13 cellular contexts compared by ENCODE assay signal in genomic region chr6:56528412-56528841, GRCh38.
DNase-seq lines count a peak whose midpoint lies in the region; ATAC-seq and TF ChIP-seq lines count a peak whose summit lies in the region.
"Had no signal": no experiment of that assay in that cellular context is flagged by ENCODE, and none has a peak within 500 bp of the region (broad histone marks: within the 10 kb centered on the region; RNA-seq: fewer than 3 reads in every experiment).

No MANE protein-coding gene starts in this region.

- no peak for ATAC-seq in HG02884 (IDR thresholded peaks at IDR 0.05; ENCODE audit: unreplicated experiment)
- ATAC-seq: activated CD8-positive, alpha-beta memory T cell treated with anti-CD3 and anti-CD28 coated beads, Interleukin-2, amount 10 ng/mL, durations not matched to agents 7 days and 5 days; activated naive CD8-positive, alpha-beta T cell treated with anti-CD3 and anti-CD28 coated beads, Interleukin-2, amount 50 U/mL, for 24 hours; T-helper 17 cell had no signal

- peaks cover 61% of the 10 kb centered on the region for H3K4me1 Mint-ChIP-seq in nephron
- H3K4me1 Mint-ChIP-seq: activated CD8-positive, alpha-beta memory T cell treated with anti-CD3 and anti-CD28 coated beads, Interleukin-2, amount 10 ng/mL, durations not matched to agents 7 days and 5 days; activated naive CD8-positive, alpha-beta T cell treated with anti-CD3 and anti-CD28 coated beads, Interleukin-2, amount 50 U/mL, for 24 hours had no signal

- peak overlapping the region in 2 of 3 experiments; percentile 22 to 95 for H3K27ac Mint-ChIP-seq in nephron
- H3K27ac Mint-ChIP-seq: activated CD8-positive, alpha-beta memory T cell treated with anti-CD3 and anti-CD28 coated beads, Interleukin-2, amount 10 ng/mL, durations not matched to agents 7 days and 5 days; activated naive CD8-positive, alpha-beta T cell treated with anti-CD3 and anti-CD28 coated beads, Interleukin-2, amount 50 U/mL, for 24 hours; T-helper 17 cell had no signal

- no peaks in the 10 kb centered on the region for H3K27me3 Mint-ChIP-seq in nephron (ENCODE audit: low read depth)
- H3K27me3 Mint-ChIP-seq: activated CD8-positive, alpha-beta memory T cell treated with anti-CD3 and anti-CD28 coated beads, Interleukin-2, amount 10 ng/mL, durations not matched to agents 7 days and 5 days; activated naive CD8-positive, alpha-beta T cell treated with anti-CD3 and anti-CD28 coated beads, Interleukin-2, amount 50 U/mL, for 24 hours; T-helper 17 cell had no signal

- no peak overlapping the region for H3K4me3 Mint-ChIP-seq in nephron
- H3K4me3 Mint-ChIP-seq: activated CD8-positive, alpha-beta memory T cell treated with anti-CD3 and anti-CD28 coated beads, Interleukin-2, amount 10 ng/mL, durations not matched to agents 7 days and 5 days; activated naive CD8-positive, alpha-beta T cell treated with anti-CD3 and anti-CD28 coated beads, Interleukin-2, amount 50 U/mL, for 24 hours; T-helper 17 cell had no signal

- TF ChIP-seq CTCF in nephron (IDR thresholded peaks at IDR 0.05; ENCODE audit: unreplicated experiment in 3 of 3): no peak

- DNase-seq in AG08395 (ENCODE audit: low spot score) (peak; percentile 79), LHCN-M2 (ENCODE audit: low read depth) (peak; percentile 91), dermis blood vessel endothelial cell (peak; percentile 70), T-helper 1 cell (no peak), SKM-1 treated with dmso at 0.1 percent for 144 hours (lab: John Stamatoyannopoulos, UW; ENCODE audit: unreplicated experiment) (no peak), SIG-M5 treated with dmso at 0.1 percent for 504 hours (lab: John Stamatoyannopoulos, UW; ENCODE audit: unreplicated experiment) (no peak)
- DNase-seq: activated CD8-positive, alpha-beta memory T cell treated with anti-CD3 and anti-CD28 coated beads, Interleukin-2, amount 10 ng/mL, durations not matched to agents 7 days and 5 days; activated naive CD8-positive, alpha-beta T cell treated with anti-CD3 and anti-CD28 coated beads, Interleukin-2, amount 50 U/mL, for 24 hours; left cardiac atrium; NCI-H146; T-helper 17 cell had no signal

- no peaks in the 10 kb centered on the region for H3K9me3 Mint-ChIP-seq in nephron
- H3K9me3 Mint-ChIP-seq: activated naive CD8-positive, alpha-beta T cell treated with anti-CD3 and anti-CD28 coated beads, Interleukin-2, amount 50 U/mL, for 24 hours had no signal

- H3K36me3 Mint-ChIP-seq in nephron (ENCODE audit: low read depth): peaks cover 69% of the 10 kb centered on the region
- H3K36me3 Mint-ChIP-seq: activated CD8-positive, alpha-beta memory T cell treated with anti-CD3 and anti-CD28 coated beads, Interleukin-2, amount 10 ng/mL, durations not matched to agents 7 days and 5 days had no signal

Comparison
In these comparisons a context has a peak if more than half of its experiments do, and no peak if none do; other contexts are left out.
1. DNase-seq: peak in AG08395 (single experiment), LHCN-M2 (single experiment) and dermis blood vessel endothelial cell (single experiment); none in T-helper 1 cell (0 of 5), SKM-1 treated with dmso at 0.1 percent for 144 hours (single experiment) and SIG-M5 treated with dmso at 0.1 percent for 504 hours (single experiment).